24 cellular contexts compared by ENCODE assay signal in the genomic region with DNA sequence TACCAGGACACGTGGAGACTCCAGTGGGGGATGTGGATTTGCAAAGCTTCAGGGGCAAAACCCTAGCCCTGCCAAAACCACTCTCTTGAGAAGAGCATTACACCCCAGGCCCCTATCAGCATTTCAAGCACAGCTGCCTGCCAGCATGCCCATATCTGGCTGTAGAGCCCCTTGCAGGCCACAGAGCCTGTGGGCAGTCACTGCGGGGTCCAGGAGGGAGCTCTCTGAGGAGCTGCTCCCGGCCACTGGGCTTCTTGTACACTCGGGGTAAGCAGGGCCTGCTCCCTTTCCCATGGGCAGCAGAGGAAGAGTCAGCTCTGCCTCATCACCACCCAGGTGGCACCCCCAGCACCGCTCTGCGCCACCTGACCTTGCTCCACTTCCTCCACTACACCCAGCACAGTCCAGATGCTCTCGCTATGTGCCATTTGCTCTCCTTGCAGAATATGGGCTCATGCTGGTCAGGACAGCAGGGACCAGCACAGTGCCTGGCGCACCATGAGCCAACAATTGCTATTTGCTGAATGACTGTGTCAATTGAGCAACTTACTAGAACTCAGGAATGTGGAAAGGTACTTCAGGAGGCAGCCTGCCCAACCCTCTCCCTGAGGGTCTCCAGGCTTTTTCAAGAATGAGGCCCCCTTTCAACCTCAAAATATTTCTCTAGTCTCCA.
"Had no signal": no experiment of that assay in that cellular context is flagged by ENCODE, and none has a peak within 500 bp of the region (broad histone marks: within the 10 kb centered on the region; RNA-seq: fewer than 3 reads in every experiment).

No MANE protein-coding gene starts in this region.

- H3K27me3 Mint-ChIP-seq: activated naive CD8-positive, alpha-beta T cell treated with anti-CD3 and anti-CD28 coated beads, Interleukin-2, amount 10 ng/mL, durations not matched to agents 7 days and 5 days; dendritic cell treated with granulocyte-macrophage colony-stimulating factor and Interleukin-4, amounts not matched to agents 40 ng/mL and 50 ng/mL, for 4 days; naive thymus-derived CD8-positive, alpha-beta T cell; progenitor cell of endocrine pancreas; T-cell had no signal

- H3K4me2 ChIP-seq: SK-N-SH had no signal

- H3K4me3 Mint-ChIP-seq: activated naive CD8-positive, alpha-beta T cell treated with anti-CD3 and anti-CD28 coated beads, Interleukin-2, amount 10 ng/mL, durations not matched to agents 7 days and 5 days; activated T-helper 1 cell treated with anti-CD3 and anti-CD28 coated beads, Interleukin-12 subunit alpha, Interleukin-12 subunit beta, Interleukin-2, Interleukin-4 antibody, amounts not matched to agents 30 ng/mL and 10 ng/mL and 1 ng/mL, durations not matched to agents 14 hours and 24 hours and 36 hours; dendritic cell treated with granulocyte-macrophage colony-stimulating factor and Interleukin-4, amounts not matched to agents 40 ng/mL and 50 ng/mL, for 4 days; naive thymus-derived CD8-positive, alpha-beta T cell; T-cell had no signal

- H3K9me2 ChIP-seq: SK-N-SH had no signal

- DNase-seq: activated CD4-positive, alpha-beta T cell treated with anti-CD3 and anti-CD28 coated beads, Interleukin-2, amount 50 U/mL, for 48 hours; activated CD4-positive, CD25-positive, alpha-beta regulatory T cell treated with anti-CD3 and anti-CD28 coated beads, Interleukin-2, amount 50 U/mL, for 72 hours; activated naive CD8-positive, alpha-beta T cell treated with anti-CD3 and anti-CD28 coated beads, Interleukin-2, amount 10 ng/mL, durations not matched to agents 7 days and 5 days; brain microvascular endothelial cell; cerebellar nuclear complex; effector memory CD4-positive, alpha-beta T cell; gastrocnemius medialis; heart left ventricle; left colon; naive thymus-derived CD8-positive, alpha-beta T cell; nucleus accumbens; SK-N-SH; stimulated activated CD4-positive, alpha-beta T cell treated with anti-CD3 and anti-CD28 coated beads, Interleukin-15, amount 100 ng/mL, for 24 hours; stimulated activated CD4-positive, alpha-beta T cell treated with anti-CD3 and anti-CD28 coated beads, Interleukin-4, amount 100 ng/mL, for 24 hours; stimulated activated naive CD4-positive, alpha-beta T cell treated with Interleukin-2 at 50 U/mL for 16 hours; substantia nigra; T-cell; T1000; upper lobe of left lung had no signal

- H3K27me3 ChIP-seq: brain microvascular endothelial cell, gastrocnemius medialis, heart left ventricle, right atrium auricular region, upper lobe of left lung had no signal

- H3K9me3 ChIP-seq: gastrocnemius medialis, heart left ventricle, right atrium auricular region, SK-N-SH, upper lobe of left lung had no signal

- H3K27ac ChIP-seq: brain microvascular endothelial cell, gastrocnemius medialis, heart left ventricle, right atrium auricular region, skin epidermis, upper lobe of left lung had no signal

- H3K4me3 ChIP-seq: gastrocnemius medialis, heart left ventricle, right atrium auricular region, skin epidermis, upper lobe of left lung had no signal

- H3K36me3 ChIP-seq: gastrocnemius medialis had no signal

- ATAC-seq: gastrocnemius medialis; left colon; naive thymus-derived CD8-positive, alpha-beta T cell; T-cell had no signal

- H3K27ac Mint-ChIP-seq: activated naive CD8-positive, alpha-beta T cell treated with anti-CD3 and anti-CD28 coated beads, Interleukin-2, amount 10 ng/mL, durations not matched to agents 7 days and 5 days; activated T-helper 1 cell treated with anti-CD3 and anti-CD28 coated beads, Interleukin-12 subunit alpha, Interleukin-12 subunit beta, Interleukin-2, Interleukin-4 antibody, amounts not matched to agents 30 ng/mL and 10 ng/mL and 1 ng/mL, durations not matched to agents 14 hours and 24 hours and 36 hours; dendritic cell treated with granulocyte-macrophage colony-stimulating factor and Interleukin-4, amounts not matched to agents 40 ng/mL and 50 ng/mL, for 4 days; progenitor cell of endocrine pancreas; T-cell had no signal

- H3K9me3 Mint-ChIP-seq: activated naive CD8-positive, alpha-beta T cell treated with anti-CD3 and anti-CD28 coated beads, Interleukin-2, amount 10 ng/mL, durations not matched to agents 7 days and 5 days; activated T-helper 1 cell treated with anti-CD3 and anti-CD28 coated beads, Interleukin-12 subunit alpha, Interleukin-12 subunit beta, Interleukin-2, Interleukin-4 antibody, amounts not matched to agents 30 ng/mL and 10 ng/mL and 1 ng/mL, durations not matched to agents 14 hours and 24 hours and 36 hours; dendritic cell treated with granulocyte-macrophage colony-stimulating factor and Interleukin-4, amounts not matched to agents 40 ng/mL and 50 ng/mL, for 4 days; naive thymus-derived CD8-positive, alpha-beta T cell; T-cell had no signal
